ENCODE assay signal across 2 cellular contexts in the genomic region with DNA sequence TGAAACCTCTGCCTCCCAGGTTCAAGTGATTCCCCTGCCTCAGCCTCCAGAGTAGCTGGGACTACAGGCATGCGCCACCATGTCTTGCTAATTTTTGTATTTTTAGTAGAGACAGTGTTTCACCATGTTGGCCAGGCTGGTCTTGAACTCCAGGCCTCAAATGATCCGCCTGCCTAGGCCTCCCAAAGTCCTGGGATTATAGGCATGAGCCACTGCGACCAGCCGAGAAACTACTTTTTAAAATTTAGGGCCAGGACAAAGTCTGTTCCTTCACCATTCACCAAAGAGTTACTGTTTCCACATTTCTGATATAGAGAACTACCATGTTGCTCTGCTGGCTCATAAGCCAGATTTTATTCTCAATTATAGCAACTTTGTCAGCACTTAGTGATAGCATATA. TPM values are rescaled to one million over a fixed set of nuclear protein-coding genes. Genes with fewer than 3 reads are reported as not detected.
"Had no signal": no experiment of that assay in that cellular context is flagged by ENCODE, and none has a peak within 500 bp of the region (broad histone marks: within the 10 kb centered on the region; RNA-seq: fewer than 3 reads in every experiment).

No MANE protein-coding gene starts in this region.

RNA-seq across cellular contexts. Expression of a gene that starts 3.1 kb away (rescaled TPM):
- total RNA-seq: LHCN-M2, MCF 10A had no signal
